In genomic region chr2:69724540-69725159, GRCh38 we compare ENCODE assay signal across 8 cellular contexts. TPM values are rescaled to one million over a fixed set of nuclear protein-coding genes. Genes with fewer than 3 reads are reported as not detected.
A peak's percentile ranks its signal among the peaks of the same experiment; 100 is the strongest.
DNase-seq lines count a peak whose midpoint lies in the region; ATAC-seq, FAIRE-seq and TF ChIP-seq lines count a peak whose summit lies in the region.

No MANE protein-coding gene starts in this region.

- H3K4me3 Mint-ChIP-seq in CD14-positive monocyte (peak overlapping the region; percentile 67 to 84), glutamatergic neuron (ENCODE audit: unreplicated experiment) (peak overlapping the region; percentile 63)
- peak overlapping the region; percentile 55 for H3K4me3 Mint-ChIP-seq in activated naive CD4-positive, alpha-beta T cell treated with anti-CD3 and anti-CD28 coated beads, Interleukin-2, amount 50 U/mL, for 24 hours

- peaks cover 6% of the 10 kb centered on the region for H3K4me1 Mint-ChIP-seq in CD14-positive monocyte
- H3K4me1 Mint-ChIP-seq in activated naive CD4-positive, alpha-beta T cell treated with anti-CD3 and anti-CD28 coated beads, Interleukin-2, amount 50 U/mL, for 24 hours = peaks cover 6% of the 10 kb centered on the region
- H3K4me1 Mint-ChIP-seq in glutamatergic neuron (ENCODE audit: low read depth, unreplicated experiment) = no peaks in the 10 kb centered on the region

- H3K36me3 Mint-ChIP-seq in CD14-positive monocyte = no peaks in the 10 kb centered on the region
- H3K36me3 Mint-ChIP-seq in activated naive CD4-positive, alpha-beta T cell treated with anti-CD3 and anti-CD28 coated beads, Interleukin-2, amount 50 U/mL, for 24 hours = no peaks in the 10 kb centered on the region
- H3K36me3 Mint-ChIP-seq in glutamatergic neuron (ENCODE audit: unreplicated experiment) = no peaks in the 10 kb centered on the region

- H3K4me1 ChIP-seq in pancreas (peaks cover 0 to 4% (median 0%) of the 10 kb centered on the region in 3 donors), tibial nerve (peaks cover 0 to 6% (median 0%) of the 10 kb centered on the region in 4 donors)

- peak; percentile 91 for TF ChIP-seq CTCF in CD14-positive monocyte (IDR thresholded peaks at IDR 0.05)
- peak; percentile 93 for TF ChIP-seq CTCF in NB4 (IDR thresholded peaks at IDR 0.05; ENCODE audit: low read depth, low read length)
- peak; percentile 94 for TF ChIP-seq CTCF in glutamatergic neuron (IDR thresholded peaks at IDR 0.05; ENCODE audit: partially characterized antibody, unreplicated experiment)
- peak; percentile 92 to 95 (median 92) for TF ChIP-seq CTCF in pancreas (IDR thresholded peaks at IDR 0.05)
- peak; percentile 92 to 94 (median 94) for TF ChIP-seq CTCF in tibial nerve (IDR thresholded peaks at IDR 0.05)

- intact Hi-C loops in CD14-positive monocyte (cut with micrococcal nuclease) (loop anchor here in 1 of 2 donors (2.0 to 10.0 kb wide), 2 partner anchors 92 to 340 kb away; partner anchors contain the start of gene GFPT1), pancreas (cut with DNase I) (loop anchor here (5.0 to 10.0 kb wide), 3 partner anchors 83 to 93 kb away; no protein-coding TSS in a partner anchor)

- H3K27me3 Mint-ChIP-seq in CD14-positive monocyte (ENCODE audit: low read depth in 3 of 3) (peaks cover 0 to 6% (median 3%) of the 10 kb centered on the region in 3 donors), glutamatergic neuron (ENCODE audit: unreplicated experiment) (peaks cover 4% of the 10 kb centered on the region)
- H3K27me3 Mint-ChIP-seq in activated naive CD4-positive, alpha-beta T cell treated with anti-CD3 and anti-CD28 coated beads, Interleukin-2, amount 50 U/mL, for 24 hours = no peaks in the 10 kb centered on the region

- no peaks in the 10 kb centered on the region for H3K9me3 ChIP-seq in pancreas
- no peaks in the 10 kb centered on the region for H3K9me3 ChIP-seq in tibial nerve

- H3K27me3 ChIP-seq in pancreas (no peaks in the 10 kb centered on the region), tibial nerve (no peaks in the 10 kb centered on the region)

- peak; percentile 93 for FAIRE-seq in pancreas (lab: Jason Lieb, UNC)

- ATAC-seq in GM21529 (IDR thresholded peaks at IDR 0.05; ENCODE audit: unreplicated experiment) = peak; percentile 79
- peak; percentile 98 for ATAC-seq in SK-N-SH treated with all-trans-retinoic acid at 6 μM for 48 hours
- peak; percentile 93 to 99 (median 97) for ATAC-seq in pancreas

- TF ChIP-seq EP300 in tibial nerve (IDR thresholded peaks at IDR 0.05) = peak in 1 of 2 donors; percentile 74

- H3K36me3 ChIP-seq in pancreas (no peaks in the 10 kb centered on the region), tibial nerve (no peaks in the 10 kb centered on the region)

- DNase-seq in CD14-positive monocyte (ENCODE audit: low spot score) = peak; percentile 75
- DNase-seq in NB4 (ENCODE audit: low read depth) = peak; percentile 83
- DNase-seq in glutamatergic neuron = peak; percentile 93
- DNase-seq in pancreas = peak; percentile 65 to 98 (median 86)
- peak; percentile 92 to 99 for DNase-seq in tibial nerve (ENCODE audit: low spot score in 2 of 2)

- no peak for TF ChIP-seq POLR2A in NB4 (IDR thresholded peaks at IDR 0.05; ENCODE audit: extremely low read depth, insufficient read length)
- TF ChIP-seq POLR2A in tibial nerve (IDR thresholded peaks at IDR 0.05) = no peak

- H3K4me3 ChIP-seq in NB4 (ENCODE audit: low read depth, low read length) = no peak overlapping the region
- H3K4me3 ChIP-seq in pancreas = peak overlapping the region in 2 of 4 donors; percentile 22 to 23
- peak overlapping the region in 2 of 4 donors; percentile 5 to 37 for H3K4me3 ChIP-seq in tibial nerve

- H3K9me3 Mint-ChIP-seq in CD14-positive monocyte (peaks cover 0 to 2% (median 0%) of the 10 kb centered on the region in 7 donors), glutamatergic neuron (ENCODE audit: unreplicated experiment) (no peaks in the 10 kb centered on the region)
- no peaks in the 10 kb centered on the region for H3K9me3 Mint-ChIP-seq in activated naive CD4-positive, alpha-beta T cell treated with anti-CD3 and anti-CD28 coated beads, Interleukin-2, amount 50 U/mL, for 24 hours

- H3K27ac ChIP-seq in pancreas (no peak overlapping the region), tibial nerve (no peak overlapping the region)

- WGBS in pancreas, 2 donors = 0 to 1% methylated on average over 13 of the region's 13 CpGs
- 3 to 7% methylated on average over 13 of the region's 13 CpGs for WGBS in tibial nerve, 2 donors

- H3K27ac Mint-ChIP-seq in CD14-positive monocyte (peak overlapping the region in 1 of 7 donors; percentile 45), glutamatergic neuron (ENCODE audit: unreplicated experiment) (no peak overlapping the region)
- H3K27ac Mint-ChIP-seq in activated naive CD4-positive, alpha-beta T cell treated with anti-CD3 and anti-CD28 coated beads, Interleukin-2, amount 50 U/mL, for 24 hours = no peak overlapping the region

TF ChIP-seq in SK-N-SH treated with all-trans-retinoic acid at 6 μM for 48 hours, 23 proteins besides CTCF, POLR2A, EP300 and RAD21:
- no peak for TF ChIP-seq SNAI2 (CRISPR knock-in tag; IDR thresholded peaks at IDR 0.05)
- no peak for TF ChIP-seq RARB (CRISPR knock-in tag; IDR thresholded peaks at IDR 0.05)
- TF ChIP-seq ESRRG (CRISPR knock-in tag; IDR thresholded peaks at IDR 0.05) = no peak
- TF ChIP-seq OSR1 (CRISPR knock-in tag; IDR thresholded peaks at IDR 0.05) = no peak
- no peak for TF ChIP-seq TOX (CRISPR knock-in tag; IDR thresholded peaks at IDR 0.05; ENCODE audit: borderline replicate concordance)
- no peak for TF ChIP-seq ZC3H10 (CRISPR knock-in tag; IDR thresholded peaks at IDR 0.05)
- TF ChIP-seq POU6F1 (CRISPR knock-in tag; IDR thresholded peaks at IDR 0.05; ENCODE audit: borderline replicate concordance, low read depth) = no peak
- TF ChIP-seq CREB5 (CRISPR knock-in tag; IDR thresholded peaks at IDR 0.05; ENCODE audit: low read depth) = no peak
- TF ChIP-seq CSRNP3 (CRISPR knock-in tag; IDR thresholded peaks at IDR 0.05) = no peak
- TF ChIP-seq ZNF565 (CRISPR knock-in tag; conservative IDR thresholded peaks at IDR 0.05; ENCODE audit: low read depth) = no peak

RNA-seq across cellular contexts. Expression of gene ANXA4, which starts 17.3 kb away (rescaled TPM):
- polyA plus RNA-seq in CD14-positive monocyte (10 to 100 TPM; 64.7 to 95.7 TPM), pancreas (100 to 1,000 TPM; 215 to 540 TPM)
- total RNA-seq in glutamatergic neuron (ENCODE audit: unreplicated experiment) (3.1 TPM), pancreas (100 to 1,000 TPM; 338 to 762 (median 463) TPM), tibial nerve (10 to 100 TPM; 61.8 to 79.4 (median 73.9) TPM)

Comparison
In these comparisons a context has a peak if more than half of its experiments do, and no peak if none do; other contexts are left out.
1. RNA of gene ANXA4, which starts 17.3 kb away (total RNA-seq): 338 to 762 TPM in pancreas and 61.8 to 79.4 TPM in tibial nerve; 3.1 TPM in glutamatergic neuron (single experiment); every median in the first group is over 10 times any median in the second.
2. Peak in every context shown above with its lines, with median percentiles within 50 percentile points of each other: DNase-seq, H3K4me3 Mint-ChIP-seq, CTCF ChIP-seq and ATAC-seq.